ENCODE assay signal across 22 cellular contexts in genomic region chr4:89213382-89213701, GRCh38.
"Had no signal": no experiment of that assay in that cellular context is flagged by ENCODE, and none has a peak within 500 bp of the region (broad histone marks: within the 10 kb centered on the region; RNA-seq: fewer than 3 reads in every experiment).

No MANE protein-coding gene starts in this region.

- ATAC-seq: left cardiac atrium; lower lobe of right lung; natural killer cell treated with Interleukin-12 subunit alpha and Interleukin-12 subunit beta and Interleukin-15 and Interleukin-18, amount 100 ng/mL, for 72 hours; right cardiac atrium had no signal

- FAIRE-seq: endothelial cell of umbilical vein, kidney, small intestine had no signal

- H3K4me1 ChIP-seq: left ventricle myocardium inferior, lower lobe of right lung, neural progenitor cell had no signal

- H3K27ac ChIP-seq: hepatocyte, left ventricle myocardium inferior, lower lobe of right lung, neural progenitor cell, ovary, stomach, thoracic aorta, transverse colon had no signal

- H3K9me3 ChIP-seq: left ventricle myocardium inferior, lower lobe of right lung, ovary, stomach, thoracic aorta, transverse colon had no signal

- H3K4me3 ChIP-seq: hepatocyte, left ventricle myocardium inferior, lower lobe of right lung, neural progenitor cell, ovary, stomach, thoracic aorta, transverse colon had no signal

- DNase-seq: dermis blood vessel endothelial cell; endodermal cell; erythroblast; head of caudate nucleus; kidney; left cardiac atrium; left ventricle myocardium inferior; lower lobe of right lung; nucleus accumbens; ovary; right cardiac atrium; small intestine; stimulated activated CD4-positive, alpha-beta T cell treated with anti-CD3 and anti-CD28 coated beads, Interleukin-12 subunit alpha, Interleukin-12 subunit beta, amount 100 ng/mL, for 4 hours; stimulated activated naive CD4-positive, alpha-beta T cell; stomach; substantia nigra; transverse colon had no signal

- H3K27me3 ChIP-seq: hepatocyte, neural progenitor cell, ovary, stomach, transverse colon had no signal

- H3K36me3 ChIP-seq: left ventricle myocardium inferior, lower lobe of right lung, neural progenitor cell, ovary, stomach, thoracic aorta, transverse colon had no signal
